25 cellular contexts compared by ENCODE assay signal in the genomic region with DNA sequence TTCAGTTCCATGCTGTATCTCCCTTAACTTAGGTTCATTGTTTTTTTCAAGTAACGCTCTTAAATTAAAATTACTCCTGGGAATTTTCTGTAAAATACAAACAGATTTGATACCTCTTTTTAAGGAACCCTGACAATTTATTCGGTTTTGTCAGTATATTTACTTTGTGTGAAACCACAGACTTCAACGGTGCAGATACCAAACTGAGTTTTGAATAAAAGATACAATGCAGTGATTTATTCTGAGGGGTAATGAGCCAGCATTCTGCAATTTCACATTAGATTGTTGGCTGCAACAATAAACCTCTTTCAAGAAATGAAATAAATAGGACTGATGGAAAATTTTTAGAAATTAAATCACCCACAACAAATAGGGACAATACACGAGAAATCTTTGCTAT.
"Had no signal": no experiment of that assay in that cellular context is flagged by ENCODE, and none has a peak within 500 bp of the region (broad histone marks: within the 10 kb centered on the region; RNA-seq: fewer than 3 reads in every experiment).

No MANE protein-coding gene starts in this region.

- H3K27me3 Mint-ChIP-seq: activated CD4-positive, alpha-beta T cell treated with anti-CD3 and anti-CD28 coated beads, Interleukin-2, amount 10 ng/mL, durations not matched to agents 24 days and 14 days; activated CD8-positive, alpha-beta T cell treated with anti-CD3 and anti-CD28 coated beads for 36 hours; activated T-helper 17 cell treated with anti-CD3 and anti-CD28 coated beads, Interleukin-2, amount 50 U/mL, for 72 hours; effector memory CD8-positive, alpha-beta T cell; progenitor cell of endocrine pancreas had no signal

- H3K27ac ChIP-seq: right atrium auricular region, suprapubic skin had no signal

- FAIRE-seq: bronchial epithelial cell, keratinocyte had no signal

- H3K27me3 ChIP-seq: right atrium auricular region, suprapubic skin had no signal

- H3K4me3 ChIP-seq: lung, right atrium auricular region, suprapubic skin had no signal

- H3K4me1 ChIP-seq: right atrium auricular region, suprapubic skin had no signal

- ATAC-seq: activated CD8-positive, alpha-beta T cell treated with anti-CD3 and anti-CD28 coated beads for 36 hours; activated T-helper 17 cell treated with anti-CD3 and anti-CD28 coated beads, Interleukin-2, amount 50 U/mL, for 72 hours; effector memory CD8-positive, alpha-beta T cell; left lobe of liver; stimulated activated naive CD8-positive, alpha-beta T cell treated with anti-CD3 and anti-CD28 coated beads, Interleukin-15, Interleukin-2, amounts not matched to agents 100 U/mL and 50 U/mL, for 24 hours had no signal

- DNase-seq: activated CD4-positive, alpha-beta T cell treated with anti-CD3 and anti-CD28 coated beads, Interleukin-2, amount 10 ng/mL, durations not matched to agents 24 days and 14 days; activated CD8-positive, alpha-beta T cell treated with anti-CD3 and anti-CD28 coated beads for 36 hours; activated naive CD4-positive, alpha-beta T cell treated with Interleukin-2 at 50 U/mL for 16 hours; activated T-cell treated with anti-CD3 and anti-CD28 coated beads, Interleukin-2, amount 50 U/mL, for 1 hour; anterior cingulate cortex; dermis blood vessel endothelial cell; effector memory CD8-positive, alpha-beta T cell; foreskin fibroblast; glutamatergic neuron; nephron progenitor cell; nucleus accumbens; stimulated activated CD4-positive, alpha-beta T cell treated with anti-CD3 and anti-CD28 coated beads, Interleukin-12 subunit alpha, Interleukin-12 subunit beta, amount 100 ng/mL, for 4 hours; stimulated activated CD4-positive, alpha-beta T cell treated with anti-CD3 and anti-CD28 coated beads, Interleukin-1b, Interleukin-23, amount 100 ng/mL, for 48 hours; stimulated activated naive CD8-positive, alpha-beta T cell treated with anti-CD3 and anti-CD28 coated beads, Interleukin-15, Interleukin-2, amounts not matched to agents 100 U/mL and 50 U/mL, for 24 hours; T-helper 1 cell; T-helper 9 cell; trophoblast cell had no signal

- H3K27ac Mint-ChIP-seq: activated CD4-positive, alpha-beta T cell treated with anti-CD3 and anti-CD28 coated beads, Interleukin-2, amount 10 ng/mL, durations not matched to agents 24 days and 14 days; activated CD8-positive, alpha-beta T cell treated with anti-CD3 and anti-CD28 coated beads for 36 hours; activated T-helper 17 cell treated with anti-CD3 and anti-CD28 coated beads, Interleukin-2, amount 50 U/mL, for 72 hours; effector memory CD8-positive, alpha-beta T cell; nephron progenitor cell; progenitor cell of endocrine pancreas had no signal

- H3K9me3 ChIP-seq: right atrium auricular region, suprapubic skin had no signal

- H3K9me3 Mint-ChIP-seq: activated CD4-positive, alpha-beta T cell treated with anti-CD3 and anti-CD28 coated beads, Interleukin-2, amount 10 ng/mL, durations not matched to agents 24 days and 14 days; activated CD8-positive, alpha-beta T cell treated with anti-CD3 and anti-CD28 coated beads for 36 hours; activated T-helper 17 cell treated with anti-CD3 and anti-CD28 coated beads, Interleukin-2, amount 50 U/mL, for 72 hours had no signal

- H3K4me1 Mint-ChIP-seq: activated CD4-positive, alpha-beta T cell treated with anti-CD3 and anti-CD28 coated beads, Interleukin-2, amount 10 ng/mL, durations not matched to agents 24 days and 14 days; activated T-helper 17 cell treated with anti-CD3 and anti-CD28 coated beads, Interleukin-2, amount 50 U/mL, for 72 hours; nephron progenitor cell had no signal

- H3K4me3 Mint-ChIP-seq: activated CD4-positive, alpha-beta T cell treated with anti-CD3 and anti-CD28 coated beads, Interleukin-2, amount 10 ng/mL, durations not matched to agents 24 days and 14 days; activated CD8-positive, alpha-beta T cell treated with anti-CD3 and anti-CD28 coated beads for 36 hours; activated T-helper 17 cell treated with anti-CD3 and anti-CD28 coated beads, Interleukin-2, amount 50 U/mL, for 72 hours; effector memory CD8-positive, alpha-beta T cell; nephron progenitor cell had no signal

- H3K36me3 ChIP-seq: right atrium auricular region, suprapubic skin had no signal
